Comparison of ENCODE assay signal across 2 cellular contexts in the genomic region with DNA sequence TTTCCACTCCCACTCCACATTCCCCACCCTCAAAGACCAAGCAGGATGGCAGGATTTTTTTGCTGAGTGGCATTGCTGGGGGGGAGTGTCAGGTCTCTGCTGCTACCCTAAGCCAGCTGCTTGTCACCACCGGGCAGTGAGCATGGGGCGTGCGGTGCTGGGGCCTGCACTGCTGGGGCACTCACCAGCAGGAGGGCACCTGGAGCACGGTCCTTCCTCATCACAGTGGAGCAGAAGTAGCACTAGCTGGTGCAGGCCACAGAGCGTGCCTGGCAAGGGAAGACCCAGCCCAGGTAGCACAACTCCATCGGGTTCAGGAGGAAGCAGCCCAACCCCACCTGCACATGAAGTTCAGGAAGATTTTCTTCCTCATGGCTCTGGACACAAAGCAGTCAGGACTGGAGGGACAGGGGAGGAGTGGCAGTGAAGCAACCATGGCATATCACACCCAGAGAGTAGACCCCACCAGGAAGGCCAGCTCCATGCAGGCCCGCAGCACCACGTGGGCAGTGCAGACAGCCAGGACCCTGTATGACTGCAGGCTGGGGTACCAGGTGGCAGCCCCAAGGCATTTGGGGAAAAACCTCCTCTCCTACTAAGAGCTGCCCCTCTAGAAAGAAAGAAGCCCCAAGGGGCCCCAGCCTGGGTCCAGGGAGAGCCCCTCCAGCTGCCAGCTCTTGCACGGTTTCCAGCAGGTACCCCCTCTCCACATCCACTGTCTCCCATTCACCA.
TF ChIP-seq lines count a peak whose summit lies in the region.

No MANE protein-coding gene starts in this region.

TF ChIP-seq in HCT116, 20 proteins besides CTCF, POLR2A, EP300 and RAD21:
- TF ChIP-seq SRF (IDR thresholded peaks at IDR 0.05; ENCODE audit: low read depth) (no peak), POLR2AphosphoS5 (IDR thresholded peaks at IDR 0.05; ENCODE audit: low read depth, low read length) (no peak), ELF1 (IDR thresholded peaks at IDR 0.05; ENCODE audit: borderline replicate concordance, low read depth) (no peak), EZH2 (IDR thresholded peaks at IDR 0.05) (no peak), ZFX (IDR thresholded peaks at IDR 0.05) (no peak), YY1 (IDR thresholded peaks at IDR 0.05; ENCODE audit: extremely low read depth, insufficient replicate concordance, low read depth, low read length) (no peak), SIN3A (IDR thresholded peaks at IDR 0.05; ENCODE audit: low read depth) (no peak), TCF7L2 (IDR thresholded peaks at IDR 0.05; ENCODE audit: borderline replicate concordance, extremely low read depth, insufficient read depth, insufficient read length) (no peak), CBX3 (IDR thresholded peaks at IDR 0.05; ENCODE audit: low read depth) (no peak), ZNF274 (IDR thresholded peaks at IDR 0.05; ENCODE audit: low read depth, low read length) (no peak), EZH2phosphoT487 (IDR thresholded peaks at IDR 0.05; ENCODE audit: borderline replicate concordance) (no peak), FOSL1 (IDR thresholded peaks at IDR 0.05; ENCODE audit: low read depth) (no peak), CEBPB (IDR thresholded peaks at IDR 0.05; ENCODE audit: low read depth) (no peak), EGR1 (IDR thresholded peaks at IDR 0.05; ENCODE audit: low read depth) (no peak)
- TF ChIP-seq, protein P1, sequence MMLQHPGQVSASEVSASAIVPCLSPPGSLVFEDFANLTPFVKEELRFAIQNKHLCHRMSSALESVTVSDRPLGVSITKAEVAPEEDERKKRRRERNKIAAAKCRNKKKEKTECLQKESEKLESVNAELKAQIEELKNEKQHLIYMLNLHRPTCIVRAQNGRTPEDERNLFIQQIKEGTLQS (IDR thresholded peaks at IDR 0.05), result no peak
- TF ChIP-seq, protein P2, sequence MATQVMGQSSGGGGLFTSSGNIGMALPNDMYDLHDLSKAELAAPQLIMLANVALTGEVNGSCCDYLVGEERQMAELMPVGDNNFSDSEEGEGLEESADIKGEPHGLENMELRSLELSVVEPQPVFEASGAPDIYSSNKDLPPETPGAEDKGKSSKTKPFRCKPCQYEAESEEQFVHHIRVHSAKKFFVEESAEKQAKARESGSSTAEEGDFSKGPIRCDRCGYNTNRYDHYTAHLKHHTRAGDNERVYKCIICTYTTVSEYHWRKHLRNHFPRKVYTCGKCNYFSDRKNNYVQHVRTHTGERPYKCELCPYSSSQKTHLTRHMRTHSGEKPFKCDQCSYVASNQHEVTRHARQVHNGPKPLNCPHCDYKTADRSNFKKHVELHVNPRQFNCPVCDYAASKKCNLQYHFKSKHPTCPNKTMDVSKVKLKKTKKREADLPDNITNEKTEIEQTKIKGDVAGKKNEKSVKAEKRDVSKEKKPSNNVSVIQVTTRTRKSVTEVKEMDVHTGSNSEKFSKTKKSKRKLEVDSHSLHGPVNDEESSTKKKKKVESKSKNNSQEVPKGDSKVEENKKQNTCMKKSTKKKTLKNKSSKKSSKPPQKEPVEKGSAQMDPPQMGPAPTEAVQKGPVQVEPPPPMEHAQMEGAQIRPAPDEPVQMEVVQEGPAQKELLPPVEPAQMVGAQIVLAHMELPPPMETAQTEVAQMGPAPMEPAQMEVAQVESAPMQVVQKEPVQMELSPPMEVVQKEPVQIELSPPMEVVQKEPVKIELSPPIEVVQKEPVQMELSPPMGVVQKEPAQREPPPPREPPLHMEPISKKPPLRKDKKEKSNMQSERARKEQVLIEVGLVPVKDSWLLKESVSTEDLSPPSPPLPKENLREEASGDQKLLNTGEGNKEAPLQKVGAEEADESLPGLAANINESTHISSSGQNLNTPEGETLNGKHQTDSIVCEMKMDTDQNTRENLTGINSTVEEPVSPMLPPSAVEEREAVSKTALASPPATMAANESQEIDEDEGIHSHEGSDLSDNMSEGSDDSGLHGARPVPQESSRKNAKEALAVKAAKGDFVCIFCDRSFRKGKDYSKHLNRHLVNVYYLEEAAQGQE (IDR thresholded peaks at IDR 0.05; ENCODE audit: low read depth), result no peak
- TF ChIP-seq, protein P3, sequence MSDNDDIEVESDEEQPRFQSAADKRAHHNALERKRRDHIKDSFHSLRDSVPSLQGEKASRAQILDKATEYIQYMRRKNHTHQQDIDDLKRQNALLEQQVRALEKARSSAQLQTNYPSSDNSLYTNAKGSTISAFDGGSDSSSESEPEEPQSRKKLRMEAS (IDR thresholded peaks at IDR 0.05), result no peak
- TF ChIP-seq, protein P4, sequence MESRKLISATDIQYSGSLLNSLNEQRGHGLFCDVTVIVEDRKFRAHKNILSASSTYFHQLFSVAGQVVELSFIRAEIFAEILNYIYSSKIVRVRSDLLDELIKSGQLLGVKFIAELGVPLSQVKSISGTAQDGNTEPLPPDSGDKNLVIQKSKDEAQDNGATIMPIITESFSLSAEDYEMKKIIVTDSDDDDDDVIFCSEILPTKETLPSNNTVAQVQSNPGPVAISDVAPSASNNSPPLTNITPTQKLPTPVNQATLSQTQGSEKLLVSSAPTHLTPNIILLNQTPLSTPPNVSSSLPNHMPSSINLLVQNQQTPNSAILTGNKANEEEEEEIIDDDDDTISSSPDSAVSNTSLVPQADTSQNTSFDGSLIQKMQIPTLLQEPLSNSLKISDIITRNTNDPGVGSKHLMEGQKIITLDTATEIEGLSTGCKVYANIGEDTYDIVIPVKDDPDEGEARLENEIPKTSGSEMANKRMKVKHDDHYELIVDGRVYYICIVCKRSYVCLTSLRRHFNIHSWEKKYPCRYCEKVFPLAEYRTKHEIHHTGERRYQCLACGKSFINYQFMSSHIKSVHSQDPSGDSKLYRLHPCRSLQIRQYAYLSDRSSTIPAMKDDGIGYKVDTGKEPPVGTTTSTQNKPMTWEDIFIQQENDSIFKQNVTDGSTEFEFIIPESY (IDR thresholded peaks at IDR 0.05; ENCODE audit: extremely low read depth, insufficient replicate concordance, low read length), result no peak

TF ChIP-seq in GM12878, 131 proteins besides CTCF, POLR2A, EP300 and RAD21:
- TF ChIP-seq, protein P3 (IDR thresholded peaks at IDR 0.05; ENCODE audit: low read depth, low read length), result no peak
- TF ChIP-seq TARDBP (IDR thresholded peaks at IDR 0.05; ENCODE audit: borderline replicate concordance), result no peak
- no peak for TF ChIP-seq ZNF207 (IDR thresholded peaks at IDR 0.05; ENCODE audit: borderline replicate concordance)
- TF ChIP-seq BCL11A (IDR thresholded peaks at IDR 0.05; ENCODE audit: low read depth, low read length), result no peak
- TF ChIP-seq NFIC (IDR thresholded peaks at IDR 0.05; ENCODE audit: low read depth, low read length), result no peak
- TF ChIP-seq, protein P5, sequence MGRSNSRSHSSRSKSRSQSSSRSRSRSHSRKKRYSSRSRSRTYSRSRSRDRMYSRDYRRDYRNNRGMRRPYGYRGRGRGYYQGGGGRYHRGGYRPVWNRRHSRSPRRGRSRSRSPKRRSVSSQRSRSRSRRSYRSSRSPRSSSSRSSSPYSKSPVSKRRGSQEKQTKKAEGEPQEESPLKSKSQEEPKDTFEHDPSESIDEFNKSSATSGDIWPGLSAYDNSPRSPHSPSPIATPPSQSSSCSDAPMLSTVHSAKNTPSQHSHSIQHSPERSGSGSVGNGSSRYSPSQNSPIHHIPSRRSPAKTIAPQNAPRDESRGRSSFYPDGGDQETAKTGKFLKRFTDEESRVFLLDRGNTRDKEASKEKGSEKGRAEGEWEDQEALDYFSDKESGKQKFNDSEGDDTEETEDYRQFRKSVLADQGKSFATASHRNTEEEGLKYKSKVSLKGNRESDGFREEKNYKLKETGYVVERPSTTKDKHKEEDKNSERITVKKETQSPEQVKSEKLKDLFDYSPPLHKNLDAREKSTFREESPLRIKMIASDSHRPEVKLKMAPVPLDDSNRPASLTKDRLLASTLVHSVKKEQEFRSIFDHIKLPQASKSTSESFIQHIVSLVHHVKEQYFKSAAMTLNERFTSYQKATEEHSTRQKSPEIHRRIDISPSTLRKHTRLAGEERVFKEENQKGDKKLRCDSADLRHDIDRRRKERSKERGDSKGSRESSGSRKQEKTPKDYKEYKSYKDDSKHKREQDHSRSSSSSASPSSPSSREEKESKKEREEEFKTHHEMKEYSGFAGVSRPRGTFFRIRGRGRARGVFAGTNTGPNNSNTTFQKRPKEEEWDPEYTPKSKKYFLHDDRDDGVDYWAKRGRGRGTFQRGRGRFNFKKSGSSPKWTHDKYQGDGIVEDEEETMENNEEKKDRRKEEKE (IDR thresholded peaks at IDR 0.05), result no peak
- no peak for TF ChIP-seq SIN3A (IDR thresholded peaks at IDR 0.05; ENCODE audit: low read depth, low read length)
- no peak for TF ChIP-seq DPF2 (IDR thresholded peaks at IDR 0.05)
